1 cellular context compared by ENCODE assay signal in the genomic region with DNA sequence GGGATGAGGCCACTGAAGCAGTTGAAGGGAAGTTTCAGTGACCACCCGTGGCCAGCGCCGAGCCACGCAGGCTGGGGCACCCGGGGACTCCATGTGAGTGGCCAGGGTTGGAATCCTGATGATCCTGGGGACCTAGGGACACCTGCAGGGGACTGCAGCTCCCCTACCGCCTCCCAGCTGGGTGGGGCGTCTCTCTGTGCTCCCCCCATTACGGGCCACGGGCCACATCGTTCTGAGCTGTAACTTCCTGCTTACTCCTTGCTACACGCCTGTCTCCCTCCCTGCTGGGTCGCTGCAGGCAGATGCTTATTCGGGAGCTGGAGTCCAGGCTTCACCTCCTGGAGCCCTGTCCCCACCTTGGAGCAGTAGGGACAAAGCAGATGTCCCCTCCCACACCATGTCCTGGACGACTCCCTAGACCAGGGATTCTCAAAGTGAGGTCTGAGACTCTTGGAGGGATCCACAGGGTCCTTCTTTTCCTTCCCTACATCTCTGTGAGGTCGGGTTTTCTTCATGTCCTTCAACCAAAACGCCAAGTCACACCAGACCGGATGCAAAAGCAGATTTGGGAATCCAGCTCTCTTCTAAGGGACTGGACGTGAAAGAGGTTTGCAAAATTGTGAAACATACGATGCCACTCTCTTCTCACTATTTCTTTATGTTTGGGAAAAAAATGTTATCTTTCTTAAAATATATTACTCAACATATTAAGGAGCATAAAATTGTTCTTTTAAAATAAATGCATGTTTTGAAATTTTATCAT.
TF ChIP-seq lines count a peak whose summit lies in the region.

No MANE protein-coding gene starts in this region.

TF ChIP-seq in HEK293, 187 proteins besides CTCF, POLR2A, EP300 and RAD21 (continued from another document):
- TF ChIP-seq, protein P1, sequence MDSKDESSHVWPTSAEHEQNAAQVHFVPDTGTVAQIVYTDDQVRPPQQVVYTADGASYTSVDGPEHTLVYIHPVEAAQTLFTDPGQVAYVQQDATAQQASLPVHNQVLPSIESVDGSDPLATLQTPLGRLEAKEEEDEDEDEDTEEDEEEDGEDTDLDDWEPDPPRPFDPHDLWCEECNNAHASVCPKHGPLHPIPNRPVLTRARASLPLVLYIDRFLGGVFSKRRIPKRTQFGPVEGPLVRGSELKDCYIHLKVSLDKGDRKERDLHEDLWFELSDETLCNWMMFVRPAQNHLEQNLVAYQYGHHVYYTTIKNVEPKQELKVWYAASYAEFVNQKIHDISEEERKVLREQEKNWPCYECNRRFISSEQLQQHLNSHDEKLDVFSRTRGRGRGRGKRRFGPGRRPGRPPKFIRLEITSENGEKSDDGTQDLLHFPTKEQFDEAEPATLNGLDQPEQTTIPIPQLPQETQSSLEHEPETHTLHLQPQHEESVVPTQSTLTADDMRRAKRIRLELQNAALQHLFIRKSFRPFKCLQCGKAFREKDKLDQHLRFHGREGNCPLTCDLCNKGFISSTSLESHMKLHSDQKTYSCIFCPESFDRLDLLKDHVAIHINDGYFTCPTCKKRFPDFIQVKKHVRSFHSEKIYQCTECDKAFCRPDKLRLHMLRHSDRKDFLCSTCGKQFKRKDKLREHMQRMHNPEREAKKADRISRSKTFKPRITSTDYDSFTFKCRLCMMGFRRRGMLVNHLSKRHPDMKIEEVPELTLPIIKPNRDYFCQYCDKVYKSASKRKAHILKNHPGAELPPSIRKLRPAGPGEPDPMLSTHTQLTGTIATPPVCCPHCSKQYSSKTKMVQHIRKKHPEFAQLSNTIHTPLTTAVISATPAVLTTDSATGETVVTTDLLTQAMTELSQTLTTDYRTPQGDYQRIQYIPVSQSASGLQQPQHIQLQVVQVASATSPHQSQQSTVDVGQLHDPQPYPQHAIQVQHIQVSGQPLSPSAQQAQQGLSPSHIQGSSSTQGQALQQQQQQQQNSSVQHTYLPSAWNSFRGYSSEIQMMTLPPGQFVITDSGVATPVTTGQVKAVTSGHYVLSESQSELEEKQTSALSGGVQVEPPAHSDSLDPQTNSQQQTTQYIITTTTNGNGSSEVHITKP (tag by site-specific recombination; IDR thresholded peaks at IDR 0.05): peak; percentile 60
